Comparison of ENCODE assay signal across 28 cellular contexts in the genomic region with DNA sequence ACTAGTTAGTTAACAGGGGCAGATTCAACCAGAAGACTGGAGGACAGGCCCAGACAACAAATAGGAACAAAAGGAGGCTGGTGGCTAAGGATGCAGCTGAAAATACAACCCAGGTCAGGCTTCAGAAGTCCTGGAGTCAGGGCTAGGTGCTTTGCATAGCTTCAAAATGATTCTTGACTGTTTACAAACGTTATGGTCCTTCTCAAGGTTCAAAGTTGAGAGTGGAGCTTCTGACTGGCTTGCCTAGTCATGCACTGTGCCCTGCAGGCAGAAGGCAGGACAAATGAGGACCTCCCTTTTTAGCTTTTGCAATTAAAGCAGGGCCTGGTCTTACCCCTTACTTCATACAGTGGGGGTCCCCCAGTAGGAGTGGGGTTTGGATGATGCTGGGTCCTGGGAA. TPM values are rescaled to one million over a fixed set of nuclear protein-coding genes. Genes with fewer than 3 reads are reported as not detected.
"Had no signal": no experiment of that assay in that cellular context is flagged by ENCODE, and none has a peak within 500 bp of the region (broad histone marks: within the 10 kb centered on the region; RNA-seq: fewer than 3 reads in every experiment).

No MANE protein-coding gene starts in this region.

- H3K79me2 ChIP-seq: hepatocyte, parathyroid adenoma had no signal

- H3K36me3 Mint-ChIP-seq: mesothelial cell of epicardium; naive B cell; natural killer cell treated with Interleukin-12 subunit alpha and Interleukin-12 subunit beta and Interleukin-15 and Interleukin-18, amount 100 ng/mL, for 72 hours; stimulated activated naive B cell treated with anti-CD40 and anti-IgM and Interleukin-4, amounts not matched to agents 10 μg/mL and 1 μg/mL and 100 μg/mL, for 72 hours had no signal

- H3K36me3 ChIP-seq: colonic mucosa, esophagus muscularis mucosa, gastroesophageal sphincter, heart left ventricle, left lung, neutrophil, suprapubic skin, transverse colon had no signal

- H3K4me1 ChIP-seq: foreskin keratinocyte, parathyroid adenoma had no signal

- H3K4me3 Mint-ChIP-seq: mesothelial cell of epicardium; natural killer cell treated with Interleukin-12 subunit alpha and Interleukin-12 subunit beta and Interleukin-15 and Interleukin-18, amount 100 ng/mL, for 72 hours; neural crest cell; stimulated activated naive B cell treated with anti-CD40 and anti-IgM and Interleukin-4, amounts not matched to agents 10 μg/mL and 1 μg/mL and 100 μg/mL, for 72 hours; stimulated activated naive CD8-positive, alpha-beta T cell treated with anti-CD3 and anti-CD28 coated beads, Interleukin-15, Interleukin-2, amounts not matched to agents 100 ng/mL and 50 ng/mL, for 24 hours had no signal

- H3K4me3 ChIP-seq: colonic mucosa, esophagus muscularis mucosa, gastroesophageal sphincter, heart left ventricle, hepatocyte, left lung, mucosa of descending colon, suprapubic skin, transverse colon had no signal

- H3K9me3 Mint-ChIP-seq: mesothelial cell of epicardium; naive B cell; natural killer cell treated with Interleukin-12 subunit alpha and Interleukin-12 subunit beta and Interleukin-15 and Interleukin-18, amount 100 ng/mL, for 72 hours; neural crest cell; stimulated activated naive B cell treated with anti-CD40 and anti-IgM and Interleukin-4, amounts not matched to agents 10 μg/mL and 1 μg/mL and 100 μg/mL, for 72 hours; stimulated activated naive CD8-positive, alpha-beta T cell treated with anti-CD3 and anti-CD28 coated beads, Interleukin-15, Interleukin-2, amounts not matched to agents 100 ng/mL and 50 ng/mL, for 24 hours had no signal

- H2AFZ ChIP-seq: hepatocyte, parathyroid adenoma had no signal

- H3K27ac ChIP-seq: colonic mucosa, esophagus muscularis mucosa, foreskin keratinocyte, gastroesophageal sphincter, heart left ventricle, hepatocyte, left lung, neutrophil, parathyroid adenoma, suprapubic skin, transverse colon had no signal

- DNase-seq: colonic mucosa; dermis blood vessel endothelial cell; effector memory CD4-positive, alpha-beta T cell; foreskin keratinocyte; heart left ventricle; left cardiac atrium; left lung; mesenchymal stem cell; mucosa of descending colon; naive B cell; small intestine; stimulated activated CD4-positive, alpha-beta T cell treated with anti-CD3 and anti-CD28 coated beads, Interleukin-15, amount 100 ng/mL, for 24 hours; stimulated activated CD4-positive, alpha-beta T cell treated with anti-CD3 and anti-CD28 coated beads, Interleukin-2, amount 100 ng/mL, for 48 hours; stimulated activated naive B cell treated with anti-CD40 and anti-IgM and Interleukin-4, amounts not matched to agents 10 μg/mL and 1 μg/mL and 100 μg/mL, for 72 hours; transverse colon had no signal

- H3K9me3 ChIP-seq: colonic mucosa, esophagus muscularis mucosa, gastroesophageal sphincter, heart left ventricle, left lung, mucosa of descending colon, neutrophil, suprapubic skin, transverse colon had no signal

- H3K9ac ChIP-seq: parathyroid adenoma had no signal

- ATAC-seq: foreskin keratinocyte; gastroesophageal sphincter; heart left ventricle; left cardiac atrium; left lung; mucosa of descending colon; stimulated activated naive B cell treated with anti-CD40 and anti-IgM and Interleukin-4, amounts not matched to agents 10 μg/mL and 1 μg/mL and 100 μg/mL, for 72 hours had no signal

- H3K4me2 ChIP-seq: hepatocyte had no signal

- H3K27ac Mint-ChIP-seq: mesothelial cell of epicardium; naive B cell; natural killer cell treated with Interleukin-12 subunit alpha and Interleukin-12 subunit beta and Interleukin-15 and Interleukin-18, amount 100 ng/mL, for 72 hours; progenitor cell of endocrine pancreas; stimulated activated naive B cell treated with anti-CD40 and anti-IgM and Interleukin-4, amounts not matched to agents 10 μg/mL and 1 μg/mL and 100 μg/mL, for 72 hours; stimulated activated naive CD8-positive, alpha-beta T cell treated with anti-CD3 and anti-CD28 coated beads, Interleukin-15, Interleukin-2, amounts not matched to agents 100 ng/mL and 50 ng/mL, for 24 hours had no signal

RNA-seq across cellular contexts. Expression of a gene that starts 4.4 kb away (rescaled TPM):
- total RNA-seq: endothelial cell of umbilical vein, lung microvascular endothelial cell had no signal
- polyA plus RNA-seq: endothelial cell of umbilical vein, foreskin keratinocyte had no signal
